Comparison of ENCODE assay signal across 8 cellular contexts in genomic region chr1:24391882-24392603, GRCh38. TPM values are rescaled to one million over a fixed set of nuclear protein-coding genes. Genes with fewer than 3 reads are reported as not detected.
DNase-seq lines count a peak whose midpoint lies in the region; ATAC-seq and TF ChIP-seq lines count a peak whose summit lies in the region.

No MANE protein-coding gene starts in this region.

- no peaks in the 10 kb centered on the region for H3K36me3 ChIP-seq in GM23338 (ENCODE audit: insufficient read depth)
- H3K36me3 ChIP-seq in ascending aorta = no peaks in the 10 kb centered on the region
- no peaks in the 10 kb centered on the region for H3K36me3 ChIP-seq in smooth muscle cell (ENCODE audit: low read depth)

- H3K27me3 ChIP-seq in GM23338 (ENCODE audit: insufficient read depth) (no peaks in the 10 kb centered on the region), ascending aorta (no peaks in the 10 kb centered on the region), smooth muscle cell (ENCODE audit: low read depth) (no peaks in the 10 kb centered on the region)

- H3K4me1 Mint-ChIP-seq in GM23338 = peaks cover 31% of the 10 kb centered on the region

- H3K4me3 Mint-ChIP-seq in GM23338 = no peak overlapping the region; the same call in 2 of the 3 replicates

- H3K9me3 ChIP-seq in ascending aorta = no peaks in the 10 kb centered on the region
- H3K9me3 ChIP-seq in smooth muscle cell (replicated peaks; ENCODE audit: low read depth) = no peaks in the 10 kb centered on the region

- H3K4me3 ChIP-seq in GM12864 (ENCODE audit: low read depth, low read length) (peak overlapping the region; percentile 27), GM23338 (no peak overlapping the region), LNCaP clone FGC (ENCODE audit: low read depth, low read length) (no peak overlapping the region), ascending aorta (no peak overlapping the region), smooth muscle cell (no peak overlapping the region)

- H3K9ac ChIP-seq in smooth muscle cell (ENCODE audit: low read depth) = no peak overlapping the region

- no peak for DNase-seq in GM12864 (ENCODE audit: low read depth)
- DNase-seq in GM23338 (ENCODE audit: low spot score) = peak; percentile 93
- DNase-seq in LNCaP clone FGC (ENCODE audit: low read depth) = no peak
- peak; percentile 58 for DNase-seq in SW480 (ENCODE audit: low spot score)
- peak in 1 of 2 donors; percentile 71 for DNase-seq in ascending aorta (ENCODE audit: low spot score in 2 of 2)
- peak in 39 of 51 donors; percentile 9 to 86 (median 38) for DNase-seq in hypothalamus (lab: John Stamatoyannopoulos, UW)
- DNase-seq in smooth muscle cell (lab: John Stamatoyannopoulos, UW; ENCODE audit: unreplicated experiment) = no peak
- no peak for DNase-seq in hepatic stellate cell (ENCODE audit: low spot score)

- H3K9me3 Mint-ChIP-seq in GM23338 = no peaks in the 10 kb centered on the region

- no peak overlapping the region for H3K27ac Mint-ChIP-seq in GM23338

- H3K4me2 ChIP-seq in GM23338 (peak overlapping the region; percentile 49; the same call in 1 of the 2 replicates), smooth muscle cell (no peak overlapping the region)

- peak; percentile 91 for TF ChIP-seq CTCF in GM12864 (IDR thresholded peaks at IDR 0.05; ENCODE audit: low read depth, low read length, missing control alignments)
- TF ChIP-seq CTCF in GM23338 (conservative IDR thresholded peaks at IDR 0.05; ENCODE audit: low read depth in 2 of 2) = peak; percentile 88 to 95
- TF ChIP-seq CTCF in LNCaP clone FGC (IDR thresholded peaks at IDR 0.05; ENCODE audit: control insufficient read depth, extremely low read depth, insufficient read depth) = peak; percentile 63
- TF ChIP-seq CTCF in ascending aorta (IDR thresholded peaks at IDR 0.05) = peak; percentile 44 to 57 (median 48)
- peak; percentile 66 for TF ChIP-seq CTCF in smooth muscle cell (IDR thresholded peaks at IDR 0.05; ENCODE audit: borderline replicate concordance, insufficient read depth, poor library complexity, severe bottlenecking)

- intact Hi-C loops in ascending aorta (cut with DNase I) = loop anchor here (1.0 to 5.0 kb wide), 2 partner anchors 193 to 320 kb away; no protein-coding TSS in a partner anchor

- ATAC-seq in GM23338 = peak; percentile 95

- H4K20me1 ChIP-seq in GM23338 (replicated peaks; ENCODE audit: insufficient read depth) (no peaks in the 10 kb centered on the region), smooth muscle cell (ENCODE audit: low read depth) (peaks cover 12% of the 10 kb centered on the region)

- H3K4me1 ChIP-seq in GM23338 (ENCODE audit: insufficient read depth) = peaks cover 21% of the 10 kb centered on the region
- H3K4me1 ChIP-seq in ascending aorta = peaks cover 0 to 2% of the 10 kb centered on the region in 2 donors
- H3K4me1 ChIP-seq in smooth muscle cell (ENCODE audit: low read depth) = peaks cover 5% of the 10 kb centered on the region

- H3F3A ChIP-seq in GM23338 (replicated peaks; ENCODE audit: low read depth) = peaks cover 6% of the 10 kb centered on the region; the same call in 1 of the 2 replicates
- peaks cover 7% of the 10 kb centered on the region for H3F3A ChIP-seq in smooth muscle cell (ENCODE audit: low read depth)

- H3K27ac ChIP-seq in GM23338 (ENCODE audit: low read depth) (peak overlapping the region; percentile 78; the same call in 1 of the 2 replicates), ascending aorta (peak overlapping the region; percentile 51 to 75), smooth muscle cell (ENCODE audit: low read depth) (no peak overlapping the region)

- no peaks in the 10 kb centered on the region for H3K9me2 ChIP-seq in GM23338 (ENCODE audit: insufficient read depth)

- H3K27me3 Mint-ChIP-seq in GM23338 (ENCODE audit: insufficient read depth, low read depth, poor library complexity) = peaks cover 13% of the 10 kb centered on the region

- H3K36me3 Mint-ChIP-seq in GM23338 (ENCODE audit: low read depth) = peaks cover 3% of the 10 kb centered on the region; the same call in 1 of the 3 replicates

- H2AFZ ChIP-seq in GM23338 (no peak overlapping the region), smooth muscle cell (ENCODE audit: low read depth) (no peak overlapping the region)

- 61% methylated on average over 11 of the region's 11 CpGs for WGBS in smooth muscle cell (ENCODE audit: low lambda C conversion rate)

- no peaks in the 10 kb centered on the region for H3K79me2 ChIP-seq in GM23338 (replicated peaks; ENCODE audit: insufficient read depth)
- H3K79me2 ChIP-seq in smooth muscle cell (ENCODE audit: low read depth) = no peaks in the 10 kb centered on the region

TF ChIP-seq in GM23338, 12 proteins besides CTCF, POLR2A, EP300 and RAD21 (continues in another document):
- no peak for TF ChIP-seq POLR2AphosphoS5 (IDR thresholded peaks at IDR 0.05; ENCODE audit: low read depth)
- no peak for TF ChIP-seq ZNF114 (CRISPR knock-in tag; IDR thresholded peaks at IDR 0.05)
- no peak for TF ChIP-seq CREB1 (CRISPR knock-in tag; IDR thresholded peaks at IDR 0.05; ENCODE audit: low read depth)
- TF ChIP-seq NANOG (IDR thresholded peaks at IDR 0.05; ENCODE audit: borderline replicate concordance) = no peak
- TF ChIP-seq EZH2phosphoT487 (IDR thresholded peaks at IDR 0.05; ENCODE audit: unreplicated experiment) = no peak
- TF ChIP-seq ZNF462 (CRISPR knock-in tag; IDR thresholded peaks at IDR 0.05) = no peak
- no peak for TF ChIP-seq EZH2 (IDR thresholded peaks at IDR 0.05; ENCODE audit: low read depth, unreplicated experiment)

RNA-seq across cellular contexts. Expression of gene STPG1, which starts 21.5 kb away (rescaled TPM):
- total RNA-seq in GM23338 (2014; rRNA removed; shearing (Covaris generic)) = 6.5 and 8.2 TPM in 2 replicates
- polyA plus RNA-seq in GM23338 (2016; fragmentation: Nextera tagmentation; extraction: Ambion mirVana) = 9.9 and 11.4 TPM in 2 replicates
- total RNA-seq in ascending aorta = 11.0 TPM
- 4.2 and 6.8 TPM in 2 replicates for total RNA-seq in smooth muscle cell
- 4.9 and 7.6 TPM in 2 replicates for polyA plus RNA-seq in smooth muscle cell

RNA-seq across cellular contexts. Expression of gene NIPAL3, which starts 23.6 kb away (rescaled TPM):
- 8.6 and 9.6 TPM in 2 replicates for total RNA-seq in GM23338 (2014; rRNA removed; shearing (Covaris generic))
- polyA plus RNA-seq in GM23338 (2016; fragmentation: Nextera tagmentation; extraction: Ambion mirVana) (4.6 and 5.5 TPM in 2 replicates), smooth muscle cell (9.3 and 13.3 TPM in 2 replicates)
- total RNA-seq in ascending aorta (73.9 TPM), smooth muscle cell (17.2 and 22.5 TPM in 2 replicates)

Comparison
In these comparisons a context has a peak if more than half of its experiments do, and no peak if none do; other contexts are left out.
1. DNase-seq: peak in GM23338 (single experiment), SW480 (single experiment) and hypothalamus (39 of 51); none in GM12864 (single experiment), LNCaP clone FGC (single experiment), smooth muscle cell (single experiment) and hepatic stellate cell (single experiment).
2. Peak in every context shown above with its lines, with median percentiles within 50 percentile points of each other: CTCF ChIP-seq.